ENCODE assay signal across 22 cellular contexts in genomic region chr2:185896090-185896693, GRCh38.
"Had no signal": no experiment of that assay in that cellular context is flagged by ENCODE, and none has a peak within 500 bp of the region (broad histone marks: within the 10 kb centered on the region; RNA-seq: fewer than 3 reads in every experiment).

No MANE protein-coding gene starts in this region.

- ATAC-seq: activated CD8-positive, alpha-beta memory T cell treated with anti-CD3 and anti-CD28 coated beads, Interleukin-2, amount 10 ng/mL, durations not matched to agents 7 days and 5 days; T-helper 17 cell; WTC11 had no signal

- H3K36me3 Mint-ChIP-seq: activated CD8-positive, alpha-beta memory T cell treated with anti-CD3 and anti-CD28 coated beads, Interleukin-2, amount 10 ng/mL, durations not matched to agents 7 days and 5 days; activated naive CD8-positive, alpha-beta T cell treated with anti-CD3 and anti-CD28 coated beads for 36 hours; WTC11 had no signal

- H3K4me3 Mint-ChIP-seq: activated CD8-positive, alpha-beta memory T cell treated with anti-CD3 and anti-CD28 coated beads, Interleukin-2, amount 10 ng/mL, durations not matched to agents 7 days and 5 days; activated naive CD4-positive, alpha-beta T cell treated with anti-CD3 and anti-CD28 coated beads for 36 hours; activated naive CD8-positive, alpha-beta T cell treated with anti-CD3 and anti-CD28 coated beads for 36 hours; activated T-cell treated with anti-CD3 and anti-CD28 coated beads, Interleukin-2, amount 50 U/mL, for 24 hours; activated T-helper 1 cell treated with anti-CD3 and anti-CD28 coated beads, Interleukin-12 subunit alpha, Interleukin-12 subunit beta, Interleukin-2, Interleukin-4 antibody, amounts not matched to agents 30 ng/mL and 10 ng/mL and 1 ng/mL, durations not matched to agents 14 hours and 24 hours and 36 hours; dendritic cell treated with granulocyte-macrophage colony-stimulating factor and Interleukin-4, amounts not matched to agents 40 ng/mL and 50 ng/mL, for 4 days; T-helper 17 cell; WTC11 had no signal

- H3K27me3 Mint-ChIP-seq: activated CD8-positive, alpha-beta memory T cell treated with anti-CD3 and anti-CD28 coated beads, Interleukin-2, amount 10 ng/mL, durations not matched to agents 7 days and 5 days; activated naive CD8-positive, alpha-beta T cell treated with anti-CD3 and anti-CD28 coated beads for 36 hours; activated T-cell treated with anti-CD3 and anti-CD28 coated beads, Interleukin-2, amount 50 U/mL, for 24 hours; dendritic cell treated with granulocyte-macrophage colony-stimulating factor and Interleukin-4, amounts not matched to agents 40 ng/mL and 50 ng/mL, for 4 days; T-helper 17 cell had no signal

- H3K4me1 Mint-ChIP-seq: activated CD8-positive, alpha-beta memory T cell treated with anti-CD3 and anti-CD28 coated beads, Interleukin-2, amount 10 ng/mL, durations not matched to agents 7 days and 5 days; activated naive CD8-positive, alpha-beta T cell treated with anti-CD3 and anti-CD28 coated beads for 36 hours; T-helper 17 cell had no signal

- H3K9me3 Mint-ChIP-seq: activated naive CD4-positive, alpha-beta T cell treated with anti-CD3 and anti-CD28 coated beads for 36 hours; activated naive CD8-positive, alpha-beta T cell treated with anti-CD3 and anti-CD28 coated beads for 36 hours; activated T-cell treated with anti-CD3 and anti-CD28 coated beads, Interleukin-2, amount 50 U/mL, for 24 hours; activated T-helper 1 cell treated with anti-CD3 and anti-CD28 coated beads, Interleukin-12 subunit alpha, Interleukin-12 subunit beta, Interleukin-2, Interleukin-4 antibody, amounts not matched to agents 30 ng/mL and 10 ng/mL and 1 ng/mL, durations not matched to agents 14 hours and 24 hours and 36 hours; WTC11 had no signal

- H3K27ac Mint-ChIP-seq: activated CD8-positive, alpha-beta memory T cell treated with anti-CD3 and anti-CD28 coated beads, Interleukin-2, amount 10 ng/mL, durations not matched to agents 7 days and 5 days; activated naive CD4-positive, alpha-beta T cell treated with anti-CD3 and anti-CD28 coated beads for 36 hours; activated naive CD8-positive, alpha-beta T cell treated with anti-CD3 and anti-CD28 coated beads for 36 hours; activated T-cell treated with anti-CD3 and anti-CD28 coated beads, Interleukin-2, amount 50 U/mL, for 24 hours; activated T-helper 1 cell treated with anti-CD3 and anti-CD28 coated beads, Interleukin-12 subunit alpha, Interleukin-12 subunit beta, Interleukin-2, Interleukin-4 antibody, amounts not matched to agents 30 ng/mL and 10 ng/mL and 1 ng/mL, durations not matched to agents 14 hours and 24 hours and 36 hours; dendritic cell treated with granulocyte-macrophage colony-stimulating factor and Interleukin-4, amounts not matched to agents 40 ng/mL and 50 ng/mL, for 4 days; T-helper 17 cell; WTC11 had no signal

- DNase-seq: activated CD4-positive, alpha-beta T cell treated with anti-CD3 and anti-CD28 coated beads for 48 hours; activated CD4-positive, alpha-beta T cell treated with anti-CD3 and anti-CD28 coated beads, Interleukin-2, amount 50 U/mL, for 4 hours; activated CD4-positive, CD25-positive, alpha-beta regulatory T cell treated with anti-CD3 and anti-CD28 coated beads, Interleukin-2, amount 50 U/mL, for 72 hours; activated CD8-positive, alpha-beta memory T cell treated with anti-CD3 and anti-CD28 coated beads, Interleukin-2, amount 10 ng/mL, durations not matched to agents 7 days and 5 days; activated effector memory CD4-positive, alpha-beta T cell treated with anti-CD3 and anti-CD28 coated beads, Interleukin-2, amount 50 U/mL, for 16 hours; activated naive CD4-positive, alpha-beta T cell treated with anti-CD3 and anti-CD28 coated beads for 36 hours; activated naive CD8-positive, alpha-beta T cell treated with anti-CD3 and anti-CD28 coated beads for 36 hours; activated T-cell treated with anti-CD3 and anti-CD28 coated beads, Interleukin-2, amount 50 U/mL, for 24 hours; cerebellar nuclear complex; Kasumi-1; NCI-H1417 treated with DMSO at 0.1 percent for 48 hours; NCI-H1694; NCI-H2029; NCI-H2107; NCI-H446 treated with DMSO at 0.1 percent for 48 hours; NCI-H524 treated with DMSO at 0.1 percent for 48 hours; SIG-M5; T-helper 17 cell; T-helper 9 cell had no signal
